In the genomic region with DNA sequence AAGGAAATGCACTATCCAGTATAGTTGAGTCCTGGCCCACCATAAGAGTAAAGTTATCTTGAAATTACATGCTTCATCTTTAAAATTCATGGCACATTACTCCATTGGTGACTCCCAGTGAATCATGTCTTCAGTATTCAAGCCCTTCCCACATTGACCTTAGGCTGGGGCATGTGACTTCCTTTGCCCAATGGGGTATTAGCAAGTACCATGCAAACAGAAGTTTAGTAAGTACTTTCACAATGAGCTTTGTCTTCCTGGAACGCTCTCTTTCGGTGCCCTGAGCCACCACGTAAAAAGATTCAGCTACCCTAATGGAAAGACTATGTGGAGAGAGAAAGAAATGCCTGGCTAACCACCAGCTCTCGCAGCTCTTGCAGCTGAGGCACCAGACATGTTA, we compare ENCODE assay signal across 24 cellular contexts.
DNase-seq lines count a peak whose midpoint lies in the region; ATAC-seq and TF ChIP-seq lines count a peak whose summit lies in the region.
"Had no signal": no experiment of that assay in that cellular context is flagged by ENCODE, and none has a peak within 500 bp of the region (broad histone marks: within the 10 kb centered on the region; RNA-seq: fewer than 3 reads in every experiment).

No MANE protein-coding gene starts in this region.

- no peaks in the 10 kb centered on the region for H3K9me3 ChIP-seq in RWPE2 (ENCODE audit: severe bottlenecking)
- H3K9me3 ChIP-seq: ascending aorta, BLaER1, left lung had no signal

- H3K9me3 Mint-ChIP-seq in activated CD8-positive, alpha-beta T cell treated with anti-CD3 and anti-CD28 coated beads for 36 hours = no peaks in the 10 kb centered on the region
- no peaks in the 10 kb centered on the region for H3K9me3 Mint-ChIP-seq in activated CD8-positive, alpha-beta T cell treated with anti-CD3 and anti-CD28 coated beads, Interleukin-2, amount 10 ng/mL, durations not matched to agents 7 days and 5 days (ENCODE audit: insufficient read depth)
- H3K9me3 Mint-ChIP-seq: central memory CD8-positive, alpha-beta T cell had no signal

- TF ChIP-seq CTCF in activated CD8-positive, alpha-beta T cell treated with anti-CD3 and anti-CD28 coated beads for 36 hours (IDR thresholded peaks at IDR 0.05) = no peak
- TF ChIP-seq CTCF in RWPE2 (IDR thresholded peaks at IDR 0.05; ENCODE audit: poor library complexity, severe bottlenecking) (no peak), fibroblast of mammary gland (conservative IDR thresholded peaks at IDR 0.05; ENCODE audit: control insufficient read depth, insufficient read depth, low read depth, low read length) (no peak)

- H3K4me3 ChIP-seq in RWPE2 (ENCODE audit: severe bottlenecking) = no peak overlapping the region
- no peak overlapping the region for H3K4me3 ChIP-seq in fibroblast of mammary gland (ENCODE audit: control insufficient read depth, low read depth, low read length)
- H3K4me3 ChIP-seq: ascending aorta, BLaER1, left lung had no signal

- intact Hi-C loops in activated CD8-positive, alpha-beta T cell treated with anti-CD3 and anti-CD28 coated beads for 36 hours (cut with micrococcal nuclease) = no loop called here

- no peaks in the 10 kb centered on the region for H3K27me3 ChIP-seq in RWPE2 (ENCODE audit: insufficient read depth, poor library complexity, severe bottlenecking)
- H3K27me3 ChIP-seq: ascending aorta, BLaER1, left lung had no signal

- peaks cover 2% of the 10 kb centered on the region for H3K36me3 Mint-ChIP-seq in activated CD8-positive, alpha-beta T cell treated with anti-CD3 and anti-CD28 coated beads for 36 hours (ENCODE audit: low read depth)
- peaks cover 4% of the 10 kb centered on the region for H3K36me3 Mint-ChIP-seq in activated CD8-positive, alpha-beta T cell treated with anti-CD3 and anti-CD28 coated beads, Interleukin-2, amount 10 ng/mL, durations not matched to agents 7 days and 5 days (ENCODE audit: low read depth)

- peak; percentile 88 for ATAC-seq in activated CD8-positive, alpha-beta T cell treated with anti-CD3 and anti-CD28 coated beads for 36 hours
- no peak for ATAC-seq in activated CD8-positive, alpha-beta T cell treated with anti-CD3 and anti-CD28 coated beads, Interleukin-2, amount 10 ng/mL, durations not matched to agents 7 days and 5 days
- ATAC-seq in RWPE2 (ENCODE audit: low read depth) = 0 out of 3 replicates have a peak, but pooled peaks have one; percentile 12
- ATAC-seq in HG03520 (IDR thresholded peaks at IDR 0.05; ENCODE audit: unreplicated experiment) = no peak
- ATAC-seq: left lung; naive thymus-derived CD4-positive, alpha-beta T cell had no signal

- CTCF ChIA-PET in activated CD8-positive, alpha-beta T cell treated with anti-CD3 and anti-CD28 coated beads for 36 hours (lab: Charles Lee) = interaction anchor here (0.8 kb wide), 1 partner anchor 146 kb away, joined by 3 read pairs; no protein-coding TSS in a partner anchor
- CTCF ChIA-PET in activated CD8-positive, alpha-beta T cell treated with anti-CD3 and anti-CD28 coated beads, Interleukin-2, amount 10 ng/mL, durations not matched to agents 7 days and 5 days (lab: Charles Lee) = interaction anchor here (1.2 kb wide), 1 partner anchor 14 kb away, joined by 4 read pairs; no protein-coding TSS in a partner anchor

- H3K4me1 Mint-ChIP-seq in activated CD8-positive, alpha-beta T cell treated with anti-CD3 and anti-CD28 coated beads for 36 hours (ENCODE audit: low read depth) = peaks cover 34% of the 10 kb centered on the region
- H3K4me1 Mint-ChIP-seq in activated CD8-positive, alpha-beta T cell treated with anti-CD3 and anti-CD28 coated beads, Interleukin-2, amount 10 ng/mL, durations not matched to agents 7 days and 5 days (ENCODE audit: low read depth) = peaks cover 20% of the 10 kb centered on the region

- H3K27ac ChIP-seq in RWPE2 (ENCODE audit: poor library complexity, severe bottlenecking) = no peak overlapping the region
- H3K27ac ChIP-seq: ascending aorta, BLaER1, left lung had no signal

- H3K4me3 Mint-ChIP-seq in activated CD8-positive, alpha-beta T cell treated with anti-CD3 and anti-CD28 coated beads for 36 hours = no peak overlapping the region
- no peak overlapping the region for H3K4me3 Mint-ChIP-seq in activated CD8-positive, alpha-beta T cell treated with anti-CD3 and anti-CD28 coated beads, Interleukin-2, amount 10 ng/mL, durations not matched to agents 7 days and 5 days
- H3K4me3 Mint-ChIP-seq: central memory CD8-positive, alpha-beta T cell had no signal

- POLR2A ChIA-PET in activated CD8-positive, alpha-beta T cell treated with anti-CD3 and anti-CD28 coated beads for 36 hours (lab: Charles Lee) = no interaction called here
- POLR2A ChIA-PET in activated CD8-positive, alpha-beta T cell treated with anti-CD3 and anti-CD28 coated beads, Interleukin-2, amount 10 ng/mL, durations not matched to agents 7 days and 5 days (lab: Charles Lee) = no interaction called here

- H3K4me1 ChIP-seq in RWPE2 (ENCODE audit: insufficient read depth, poor library complexity, severe bottlenecking) = no peaks in the 10 kb centered on the region
- H3K4me1 ChIP-seq: ascending aorta, BLaER1, left lung had no signal

- DNase-seq in activated CD8-positive, alpha-beta T cell treated with anti-CD3 and anti-CD28 coated beads for 36 hours = peak; percentile 57
- DNase-seq in activated CD8-positive, alpha-beta T cell treated with anti-CD3 and anti-CD28 coated beads, Interleukin-2, amount 10 ng/mL, durations not matched to agents 7 days and 5 days = no peak
- DNase-seq in EH (ENCODE audit: low read depth) (peak; percentile 29), RWPE2 (ENCODE audit: low spot score) (no peak), fibroblast of mammary gland (ENCODE audit: low read depth) (peak; percentile 1), NOMO-1 treated with dmso at 0.1 percent for 144 hours (lab: John Stamatoyannopoulos, UW; ENCODE audit: unreplicated experiment) (no peak), activated gamma-delta T cell treated with Interleukin-2 at 50 U/mL for 16 hours (no peak)
- DNase-seq: ACHN; activated CD4-positive, alpha-beta T cell treated with anti-CD3 and anti-CD28 coated beads for 1 hour; activated CD8-positive, alpha-beta memory T cell treated with anti-CD3 and anti-CD28 coated beads, Interleukin-2, amount 50 U/mL, for 48 hours; activated naive CD4-positive, alpha-beta T cell treated with Interleukin-2 at 50 U/mL for 16 hours; H7; KG1; left lung; MV-4-11; naive thymus-derived CD4-positive, alpha-beta T cell; NCI-H2171; NCI-H524 treated with DMSO at 0.1 percent for 48 hours; occipital lobe; Right ventricle myocardium superior had no signal

- peak overlapping the region; percentile 61 for H3K27ac Mint-ChIP-seq in activated CD8-positive, alpha-beta T cell treated with anti-CD3 and anti-CD28 coated beads for 36 hours
- no peak overlapping the region for H3K27ac Mint-ChIP-seq in activated CD8-positive, alpha-beta T cell treated with anti-CD3 and anti-CD28 coated beads, Interleukin-2, amount 10 ng/mL, durations not matched to agents 7 days and 5 days

- H3K36me3 ChIP-seq in RWPE2 (ENCODE audit: low read depth) = no peaks in the 10 kb centered on the region
- H3K36me3 ChIP-seq: ascending aorta, BLaER1, left lung had no signal

- no peaks in the 10 kb centered on the region for H3K27me3 Mint-ChIP-seq in activated CD8-positive, alpha-beta T cell treated with anti-CD3 and anti-CD28 coated beads for 36 hours
- no peaks in the 10 kb centered on the region for H3K27me3 Mint-ChIP-seq in activated CD8-positive, alpha-beta T cell treated with anti-CD3 and anti-CD28 coated beads, Interleukin-2, amount 10 ng/mL, durations not matched to agents 7 days and 5 days (ENCODE audit: low read depth)
- H3K27me3 Mint-ChIP-seq: naive thymus-derived CD4-positive, alpha-beta T cell had no signal

Comparison
In these comparisons a context has a peak if more than half of its experiments do, and no peak if none do; other contexts are left out.
1. ATAC-seq: peak in activated CD8-positive, alpha-beta T cell treated with anti-CD3 and anti-CD28 coated beads for 36 hours (single experiment) and RWPE2 (single experiment); none in activated CD8-positive, alpha-beta T cell treated with anti-CD3 and anti-CD28 coated beads, Interleukin-2, amount 10 ng/mL, durations not matched to agents 7 days and 5 days (single experiment) and HG03520 (single experiment).
2. DNase-seq: peak in activated CD8-positive, alpha-beta T cell treated with anti-CD3 and anti-CD28 coated beads for 36 hours (single experiment), EH (single experiment) and fibroblast of mammary gland (single experiment); none in activated CD8-positive, alpha-beta T cell treated with anti-CD3 and anti-CD28 coated beads, Interleukin-2, amount 10 ng/mL, durations not matched to agents 7 days and 5 days (single experiment), RWPE2 (single experiment), NOMO-1 treated with dmso at 0.1 percent for 144 hours (single experiment) and activated gamma-delta T cell treated with Interleukin-2 at 50 U/mL for 16 hours (single experiment).